In the genomic region with DNA sequence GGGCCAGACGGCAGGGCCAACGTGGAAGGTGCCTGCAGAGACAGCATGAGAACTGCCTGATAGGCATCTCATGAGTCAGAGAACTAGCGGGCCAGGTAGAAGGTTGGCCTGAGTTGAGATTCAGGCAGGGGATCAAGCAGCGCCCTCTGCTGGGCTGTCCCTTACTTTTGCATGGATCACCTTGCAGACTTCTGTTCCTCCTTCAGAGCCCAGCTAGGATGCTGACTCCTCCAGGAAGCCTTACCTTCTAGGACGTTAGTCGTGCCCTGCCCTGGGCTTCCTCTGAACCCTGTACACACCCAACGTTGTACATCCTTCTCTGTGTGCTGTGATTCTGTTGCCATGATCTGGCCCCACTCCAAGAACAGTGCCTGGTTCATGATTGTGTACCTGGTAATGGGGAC, we compare ENCODE assay signal across 9 cellular contexts.
DNase-seq lines count a peak whose midpoint lies in the region; ATAC-seq and TF ChIP-seq lines count a peak whose summit lies in the region.
"Had no signal": no experiment of that assay in that cellular context is flagged by ENCODE, and none has a peak within 500 bp of the region (broad histone marks: within the 10 kb centered on the region; RNA-seq: fewer than 3 reads in every experiment).

No MANE protein-coding gene starts in this region.

- no peak overlapping the region for H3K9ac ChIP-seq in mammary epithelial cell (ENCODE audit: insufficient read depth, low read length)

- peaks cover 2% of the 10 kb centered on the region for H3K27me3 ChIP-seq in mammary epithelial cell (ENCODE audit: insufficient read depth, low read length)

- H3K4me3 ChIP-seq in mammary epithelial cell (replicated peaks in 1 of 3; ENCODE audit: insufficient read depth in 1 of 3, low read depth in 2 of 3, low read length in 3 of 3) = no peak overlapping the region

- in situ Hi-C loops in mammary epithelial cell (cut with MboI; ENCODE audit: low sequenced_read_pairs in 2 of 2) = loop anchor here in 1 of 2 donors (10.0 kb wide), 1 partner anchor 315 kb away; no protein-coding TSS in a partner anchor

- intact Hi-C loops in mammary epithelial cell (cut with micrococcal nuclease) = loop anchor here (1.0 to 10.0 kb wide), 5 partner anchors 85 to 755 kb away; a partner anchor contains a TSS

- H4K20me1 ChIP-seq in mammary epithelial cell (ENCODE audit: insufficient read depth, low read length) = no peaks in the 10 kb centered on the region

- BruUV-seq in mammary epithelial cell (replicated peaks; lab: Mats Ljungman, UMichigan) = no TSS peak

- no peak overlapping the region for H2AFZ ChIP-seq in mammary epithelial cell (ENCODE audit: low read depth, low read length)

- peaks cover 51% of the 10 kb centered on the region for H3K4me1 Mint-ChIP-seq in nephron
- H3K4me1 Mint-ChIP-seq: activated B cell treated with CpG ODN at 0.5 μM for 24 hours had no signal

- TF ChIP-seq CTCF in mammary epithelial cell (conservative IDR thresholded peaks at IDR 0.05 in 1 of 2, IDR thresholded peaks at IDR 0.05 in 1 of 2; ENCODE audit: extremely low read depth in 1 of 2, insufficient read depth in 1 of 2, low read depth in 1 of 2, low read length in 2 of 2) (peak; percentile 77 to 94), nephron (IDR thresholded peaks at IDR 0.05; ENCODE audit: unreplicated experiment in 3 of 3) (peak; percentile 27 to 45 (median 34))

- ATAC-seq in GM21529 (IDR thresholded peaks at IDR 0.05; ENCODE audit: unreplicated experiment) = no peak

- H3K4me3 Mint-ChIP-seq in nephron = no peak overlapping the region
- H3K4me3 Mint-ChIP-seq: activated B cell treated with CpG ODN at 0.5 μM for 24 hours had no signal

- H3K27ac Mint-ChIP-seq in nephron = peak overlapping the region in 1 of 3 experiments; percentile 36
- H3K27ac Mint-ChIP-seq: activated B cell treated with CpG ODN at 0.5 μM for 24 hours had no signal

- CTCF ChIA-PET in mammary epithelial cell (lab: Charles Lee; ENCODE audit: low non-redundant PET) = no interaction called here

- H3K27ac ChIP-seq in mammary epithelial cell (ENCODE audit: insufficient read depth, low read depth, low read length) = no peak overlapping the region

- no peaks in the 10 kb centered on the region for H3K36me3 Mint-ChIP-seq in nephron (ENCODE audit: low read depth)

- dilution Hi-C loops in mammary epithelial cell (cut with HindIII; ENCODE audit: low sequenced_read_pairs) = no loop called here

- no peaks in the 10 kb centered on the region for H3K79me2 ChIP-seq in mammary epithelial cell (ENCODE audit: insufficient read depth, low read length)

- H3K4me1 ChIP-seq in mammary epithelial cell (ENCODE audit: insufficient read depth, low read length) = no peaks in the 10 kb centered on the region

- WGBS in mammary epithelial cell (ENCODE audit: low coverage, missing lambda C conversion rate) = 5% methylated on average over 7 of the region's 7 CpGs

- H3K9me3 Mint-ChIP-seq in nephron = peaks cover 4% of the 10 kb centered on the region
- H3K9me3 Mint-ChIP-seq: activated B cell treated with CpG ODN at 0.5 μM for 24 hours had no signal

- H3K36me3 ChIP-seq in mammary epithelial cell (ENCODE audit: insufficient read depth, low read length) = no peaks in the 10 kb centered on the region

- DNase-seq in NCI-H526 (lab: John Stamatoyannopoulos, UW) (peak; percentile 14 to 73), NCI-H526 treated with DMSO at 0.1 percent for 48 hours (lab: John Stamatoyannopoulos, UW) (no peak), NCI-H1436 treated with DMSO at 0.1 percent for 48 hours (lab: John Stamatoyannopoulos, UW) (peak; percentile 34), mammary epithelial cell (peak; percentile 81), NCI-H524 treated with DMSO at 0.1 percent for 48 hours (lab: John Stamatoyannopoulos, UW) (no peak), OCI-M2 (lab: John Stamatoyannopoulos, UW; ENCODE audit: unreplicated experiment) (no peak)
- DNase-seq: activated B cell treated with CpG ODN at 0.5 μM for 24 hours had no signal

- no peak overlapping the region for H3K4me2 ChIP-seq in mammary epithelial cell (ENCODE audit: insufficient read depth, low read depth, low read length)

- H3K27me3 Mint-ChIP-seq in nephron (ENCODE audit: low read depth) = peaks cover 26% of the 10 kb centered on the region
- H3K27me3 Mint-ChIP-seq: activated B cell treated with CpG ODN at 0.5 μM for 24 hours had no signal

- H3K9me3 ChIP-seq in mammary epithelial cell (replicated peaks; ENCODE audit: insufficient read depth, low read length) = no peaks in the 10 kb centered on the region

Comparison
In these comparisons a context has a peak if more than half of its experiments do, and no peak if none do; other contexts are left out.
1. DNase-seq: peak in NCI-H526 (2 of 2), NCI-H1436 treated with DMSO at 0.1 percent for 48 hours (single experiment) and mammary epithelial cell (single experiment); none in NCI-H526 treated with DMSO at 0.1 percent for 48 hours (single experiment), NCI-H524 treated with DMSO at 0.1 percent for 48 hours (single experiment) and OCI-M2 (single experiment).